In the genomic region with DNA sequence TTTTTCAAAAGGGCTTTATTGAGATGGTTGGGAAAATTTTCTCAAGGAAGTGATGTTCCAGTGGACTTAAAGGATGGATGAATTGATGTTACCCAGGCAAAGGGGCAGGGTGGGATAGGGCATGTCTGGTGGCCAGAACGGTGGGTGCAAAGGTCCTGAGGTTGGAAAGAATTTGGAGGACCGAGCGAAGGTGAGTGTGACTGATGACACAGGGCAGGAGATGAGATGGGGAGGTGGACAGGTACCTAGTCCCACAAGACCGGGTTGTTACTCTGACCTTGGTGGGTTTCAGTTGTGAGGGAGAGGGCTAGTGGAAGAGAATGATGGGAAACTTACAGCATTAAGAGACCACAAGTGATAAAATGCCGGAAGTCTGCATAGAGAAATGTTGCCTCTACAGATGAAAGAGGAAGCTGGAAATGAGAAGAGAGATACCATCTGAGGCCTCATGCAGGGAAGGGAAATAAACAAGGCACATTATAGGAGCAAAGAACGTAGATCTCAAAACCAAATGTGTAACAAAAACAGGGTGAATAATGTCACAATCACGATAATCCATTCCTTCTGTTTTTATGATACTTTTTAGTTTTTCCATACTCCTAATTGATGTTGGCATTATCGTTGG, we compare ENCODE assay signal across 1 cellular context.
A peak's percentile ranks its signal among the peaks of the same experiment; 100 is the strongest.
TF ChIP-seq lines count a peak whose summit lies in the region.

No MANE protein-coding gene starts in this region.

TF ChIP-seq in K562, 482 proteins besides CTCF, POLR2A, EP300 and RAD21 (continued from another document):
- TF ChIP-seq CTBP1 (IDR thresholded peaks at IDR 0.05; ENCODE audit: borderline replicate concordance) (peak; percentile 37; the same call in 1 of the 2 replicates), OTX1 (CRISPR knock-in tag; IDR thresholded peaks at IDR 0.05) (peak; percentile 60; the same call in 1 of the 2 replicates), DIDO1 (tag; IDR thresholded peaks at IDR 0.05; ENCODE audit: low read depth) (no peak), SMARCA5 (IDR thresholded peaks at IDR 0.05) (peak; percentile 75; the same call in 1 of the 2 replicates), L3MBTL2 (IDR thresholded peaks at IDR 0.05) (peak; percentile 72), FOXK2 (conservative IDR thresholded peaks at IDR 0.05 in 1 of 2, IDR thresholded peaks at IDR 0.05 in 1 of 2; ENCODE audit: low read depth in 2 of 2) (peak; percentile 54 to 75; a peak in 2 of 4 replicates), ELF1 (tag; IDR thresholded peaks at IDR 0.05) (peak; percentile 70), ZNF217 (CRISPR knock-in tag; IDR thresholded peaks at IDR 0.05) (no peak), RCOR1 (IDR thresholded peaks at IDR 0.05; ENCODE audit: borderline replicate concordance in 1 of 2, low read depth in 2 of 2, low read length in 2 of 2) (peak in 1 of 2 experiments; percentile 38; a peak in 1 of 4 replicates), FOXJ2 (tag; IDR thresholded peaks at IDR 0.05) (peak; percentile 76), SMARCE1 (IDR thresholded peaks at IDR 0.05) (peak; percentile 66; the same call in 1 of the 2 replicates), ARID1B (IDR thresholded peaks at IDR 0.05) (peak; percentile 51; the same call in 1 of the 2 replicates), SPI1 (IDR thresholded peaks at IDR 0.05; ENCODE audit: borderline replicate concordance, low read depth, low read length) (0 out of 2 replicates have a peak, but pooled peaks have one; percentile 58), ZNF224 (CRISPR knock-in tag; IDR thresholded peaks at IDR 0.05) (no peak), MEIS2 (IDR thresholded peaks at IDR 0.05; ENCODE audit: partially characterized antibody) (peak; percentile 31), BCOR (IDR thresholded peaks at IDR 0.05) (peak; percentile 85; the same call in 1 of the 2 replicates), ELF4 (CRISPR knock-in tag; IDR thresholded peaks at IDR 0.05) (0 out of 2 replicates have a peak, but pooled peaks have one; percentile 38), RNF2 (IDR thresholded peaks at IDR 0.05) (peak; percentile 63; the same call in 1 of the 2 replicates), ZNF41 (CRISPR knock-in tag; conservative IDR thresholded peaks at IDR 0.05) (no peak)
